ENCODE assay signal across 32 cellular contexts in the genomic region with DNA sequence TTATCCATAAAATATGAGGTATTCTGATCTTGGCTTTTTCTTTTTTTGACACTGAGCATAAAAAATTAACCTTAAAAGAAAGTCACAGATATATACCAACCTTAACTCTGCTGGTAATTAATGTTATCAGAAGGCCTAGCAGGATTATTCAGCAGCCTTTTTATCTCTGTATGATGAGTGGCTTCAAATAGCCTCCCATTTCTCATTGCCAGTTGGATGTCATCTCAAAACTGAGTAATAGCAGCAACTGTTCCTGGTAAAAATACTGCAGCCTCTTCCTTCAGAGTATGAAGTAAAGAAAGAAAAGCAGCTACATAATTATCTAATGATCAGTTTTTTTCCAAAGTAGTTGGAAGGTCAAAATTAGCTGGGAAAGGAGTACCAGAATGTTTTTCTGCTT. TPM values are rescaled to one million over a fixed set of nuclear protein-coding genes. Genes with fewer than 3 reads are reported as not detected.
"Had no signal": no experiment of that assay in that cellular context is flagged by ENCODE, and none has a peak within 500 bp of the region (broad histone marks: within the 10 kb centered on the region; RNA-seq: fewer than 3 reads in every experiment).

No MANE protein-coding gene starts in this region.

- DNase-seq: activated CD4-positive, alpha-beta T cell treated with anti-CD3 and anti-CD28 coated beads for 4 hours; activated CD4-positive, alpha-beta T cell treated with anti-CD3 and anti-CD28 coated beads, Interleukin-2, amount 50 U/mL, for 4 hours; activated naive CD4-positive, alpha-beta T cell treated with Interleukin-2 at 50 U/mL for 16 hours; activated T-cell treated with anti-CD3 and anti-CD28 coated beads for 4 hours; activated T-cell treated with anti-CD3 and anti-CD28 coated beads, Interleukin-2, amount 50 U/mL, for 72 hours; aorta; caudate nucleus; cortex of kidney; effector memory CD8-positive, alpha-beta T cell; foreskin fibroblast; head of caudate nucleus; mesendoderm; mucosa of descending colon; naive B cell; nucleus accumbens; pancreas; right cardiac atrium; stimulated activated CD4-positive, alpha-beta T cell treated with anti-CD3 and anti-CD28 coated beads, Interleukin-12 subunit alpha, Interleukin-12 subunit beta, amount 100 ng/mL, for 4 hours; stimulated activated CD4-positive, alpha-beta T cell treated with anti-CD3 and anti-CD28 coated beads, Interleukin-4, amount 100 ng/mL, for 1 hour; stimulated activated naive CD8-positive, alpha-beta T cell treated with anti-CD3 and anti-CD28 coated beads, Interleukin-15, Interleukin-2, amounts not matched to agents 100 U/mL and 50 U/mL, for 24 hours; T-helper 9 cell; trophoblast cell had no signal

- H3K4me1 ChIP-seq: pancreas had no signal

- H3K36me3 ChIP-seq: pancreas, thoracic aorta had no signal

- H3K27ac ChIP-seq: pancreas, thoracic aorta, VCaP had no signal

- H3K9me3 ChIP-seq: mucosa of descending colon, pancreas had no signal

- H3K4me3 ChIP-seq: lung, mucosa of descending colon, pancreas, thoracic aorta had no signal

- ATAC-seq: activated T-cell treated with anti-CD3 and anti-CD28 coated beads, Interleukin-2, amount 50 U/mL, for 72 hours; effector memory CD8-positive, alpha-beta T cell; left lobe of liver; mucosa of descending colon; pancreas; stimulated activated naive CD8-positive, alpha-beta T cell treated with anti-CD3 and anti-CD28 coated beads, Interleukin-15, Interleukin-2, amounts not matched to agents 100 U/mL and 50 U/mL, for 24 hours had no signal

RNA-seq across cellular contexts. Expression of a gene that starts 24.9 kb away (rescaled TPM):
- total RNA-seq: activated T-cell treated with anti-CD3 and anti-CD28 coated beads, Interleukin-2, amount 50 U/mL, for 72 hours; aorta; chondrocyte; kidney epithelial cell; left lobe of liver; lung; mucosa of descending colon; pancreas; pulmonary artery endothelial cell; right cardiac atrium; thoracic aorta had no signal
- polyA plus RNA-seq: adipose tissue, aorta, esophagus, lung, neural cell, pancreas, right cardiac atrium had no signal
